Comparison of ENCODE assay signal across 10 cellular contexts in genomic region chr6:124854338-124854922, GRCh38.
DNase-seq lines count a peak whose midpoint lies in the region; ATAC-seq and TF ChIP-seq lines count a peak whose summit lies in the region.
"Had no signal": no experiment of that assay in that cellular context is flagged by ENCODE, and none has a peak within 500 bp of the region (broad histone marks: within the 10 kb centered on the region; RNA-seq: fewer than 3 reads in every experiment).

No MANE protein-coding gene starts in this region.

- no peak overlapping the region for H4K5ac ChIP-seq in H9 (ENCODE audit: insufficient read length, low read depth, low read length)

- H3K4ac ChIP-seq in H9 (ENCODE audit: low read depth, low read length): no peak overlapping the region

- no peak overlapping the region for H4K91ac ChIP-seq in H9 (ENCODE audit: insufficient read length, low read depth, low read length)

- no peaks in the 10 kb centered on the region for H3K36me3 Mint-ChIP-seq in H9 (ENCODE audit: insufficient read depth in 1 of 3, low read depth in 3 of 3)
- H3K36me3 Mint-ChIP-seq in naive thymus-derived CD4-positive, alpha-beta T cell: no peaks in the 10 kb centered on the region

- H3K56ac ChIP-seq in H9 (ENCODE audit: insufficient read length, low read depth, low read length): no peak overlapping the region

- TF ChIP-seq CTCF in C4-2B (conservative IDR thresholded peaks at IDR 0.05): peak; percentile 50
- peak; percentile 46; the same call in 2 of the 3 replicates for TF ChIP-seq CTCF in H9 (conservative IDR thresholded peaks at IDR 0.05)
- TF ChIP-seq CTCF in Panc1 (IDR thresholded peaks at IDR 0.05): peak; percentile 13; the same call in 1 of the 2 replicates
- peak; percentile 1 for TF ChIP-seq CTCF in fibroblast of villous mesenchyme (IDR thresholded peaks at IDR 0.05; ENCODE audit: insufficient read depth, low read depth, low read length)

- H2BK5ac ChIP-seq in H9 (ENCODE audit: insufficient read length, low read length): no peak overlapping the region

- H3K27ac Mint-ChIP-seq in H9: no peak overlapping the region
- no peak overlapping the region for H3K27ac Mint-ChIP-seq in naive thymus-derived CD4-positive, alpha-beta T cell

- H3K27me3 Mint-ChIP-seq in H9 (ENCODE audit: low read depth): peaks cover 4% of the 10 kb centered on the region
- peaks cover 0 to 14% (median 2%) of the 10 kb centered on the region in 5 donors for H3K27me3 Mint-ChIP-seq in naive thymus-derived CD4-positive, alpha-beta T cell

- H3T11ph ChIP-seq in H9 (ENCODE audit: low read length): no peak overlapping the region

- no peaks in the 10 kb centered on the region for H3K27me3 ChIP-seq in H9 (ENCODE audit: insufficient read depth, low read length)
- no peaks in the 10 kb centered on the region for H3K27me3 ChIP-seq in Panc1 (ENCODE audit: control insufficient read depth, insufficient read depth, low read length)
- no peaks in the 10 kb centered on the region for H3K27me3 ChIP-seq in naive thymus-derived CD4-positive, alpha-beta T cell (ENCODE audit: control insufficient read depth in 2 of 2, insufficient read depth in 2 of 2, low read length in 2 of 2)
- H3K27me3 ChIP-seq: left lung, testis had no signal

- H3K9ac ChIP-seq in H9 (ENCODE audit: extremely low read depth, insufficient read length, low read length): no peak overlapping the region

- H2AK5ac ChIP-seq in H9 (ENCODE audit: insufficient read length, low read length): no peak overlapping the region

- H3K4me2 ChIP-seq in H9 (ENCODE audit: insufficient read depth, insufficient read length, low read length): no peak overlapping the region

- H3K27ac ChIP-seq in C4-2B (no peak overlapping the region), H9 (ENCODE audit: insufficient read length, low read depth, low read length) (no peak overlapping the region), Panc1 (ENCODE audit: low read length) (peak overlapping the region; percentile 26; the same call in 1 of the 2 replicates)
- no peak overlapping the region for H3K27ac ChIP-seq in naive thymus-derived CD4-positive, alpha-beta T cell (ENCODE audit: low read depth, low read length)
- H3K27ac ChIP-seq: left lung, testis had no signal

- in situ Hi-C loops in Panc1 (cut with HindIII; ENCODE audit: low pct_unique_long_range_greater_than_20kb, low sequenced_read_pairs): no loop called here

- H3K9me3 ChIP-seq in H9 (ENCODE audit: control insufficient read depth, low read depth, low read length) (no peaks in the 10 kb centered on the region), Panc1 (ENCODE audit: control insufficient read depth, insufficient read depth, low read depth, low read length) (no peaks in the 10 kb centered on the region)
- H3K9me3 ChIP-seq in naive thymus-derived CD4-positive, alpha-beta T cell (ENCODE audit: control insufficient read depth in 2 of 3, low read length in 3 of 3): no peaks in the 10 kb centered on the region
- H3K9me3 ChIP-seq: left lung, testis had no signal

- H3K18ac ChIP-seq in H9 (ENCODE audit: insufficient read length, low read depth, low read length): no peak overlapping the region

- H2BK20ac ChIP-seq in H9 (ENCODE audit: low read depth, low read length, poor library complexity, severe bottlenecking): no peak overlapping the region

- H3K4me3 ChIP-seq in Panc1 (ENCODE audit: low read depth in 2 of 2, low read length in 2 of 2) (no peak overlapping the region), fibroblast of villous mesenchyme (ENCODE audit: low read depth, low read length) (no peak overlapping the region)
- no peak overlapping the region for H3K4me3 ChIP-seq in naive thymus-derived CD4-positive, alpha-beta T cell (ENCODE audit: low read length)
- H3K4me3 ChIP-seq: left lung, testis had no signal

- H4K8ac ChIP-seq in H9 (replicated peaks; ENCODE audit: insufficient read length, low read depth, low read length): no peak overlapping the region

- H3K79me2 ChIP-seq in H9 (ENCODE audit: insufficient read depth, low read length): no peaks in the 10 kb centered on the region

- H3K4me1 ChIP-seq in H9 (ENCODE audit: insufficient read depth, low read length): no peaks in the 10 kb centered on the region
- H3K4me1 ChIP-seq in Panc1 (ENCODE audit: control insufficient read depth, insufficient read depth, low read length): no peaks in the 10 kb centered on the region
- H3K4me1 ChIP-seq in naive thymus-derived CD4-positive, alpha-beta T cell (ENCODE audit: control insufficient read depth in 2 of 2, insufficient read depth in 2 of 2, low read length in 2 of 2): no peaks in the 10 kb centered on the region
- H3K4me1 ChIP-seq: left lung, testis had no signal

- no peaks in the 10 kb centered on the region for H3K79me1 ChIP-seq in H9 (ENCODE audit: insufficient read depth, low read depth, low read length, poor library complexity, severe bottlenecking)

- H3K14ac ChIP-seq in H9 (ENCODE audit: insufficient read depth, low read length): no peak overlapping the region

- H2AFZ ChIP-seq in H9 (ENCODE audit: low read length): no peak overlapping the region

- no peaks in the 10 kb centered on the region for H4K20me1 ChIP-seq in H9 (ENCODE audit: control insufficient read depth, insufficient read depth, insufficient read length)

- H2BK12ac ChIP-seq in H9 (ENCODE audit: insufficient read length, low read depth, low read length): no peak overlapping the region

- POLR2A ChIA-PET in Panc1 (lab: Charles Lee): no interaction called here
- POLR2A ChIA-PET in naive thymus-derived CD4-positive, alpha-beta T cell (lab: Charles Lee): no interaction called here

- H3K4me1 Mint-ChIP-seq in H9: peaks cover 4 to 6% of the 10 kb centered on the region in 2 experiments
- no peaks in the 10 kb centered on the region for H3K4me1 Mint-ChIP-seq in naive thymus-derived CD4-positive, alpha-beta T cell

- no peak overlapping the region for H2BK15ac ChIP-seq in H9 (ENCODE audit: low read depth, low read length)

- no peaks in the 10 kb centered on the region for H3K36me3 ChIP-seq in Panc1 (ENCODE audit: control insufficient read depth, insufficient read depth, low read length)
- no peaks in the 10 kb centered on the region for H3K36me3 ChIP-seq in naive thymus-derived CD4-positive, alpha-beta T cell (ENCODE audit: control insufficient read depth in 2 of 3, insufficient read depth in 3 of 3, low read length in 3 of 3)
- H3K36me3 ChIP-seq: left lung had no signal

- DNase-seq in H9 (no peak), Panc1 (ENCODE audit: low read depth, low spot score) (no peak), fibroblast of villous mesenchyme (ENCODE audit: low read depth) (no peak), NCI-H1930 (lab: John Stamatoyannopoulos, UW) (no peak), D341Med (ENCODE audit: low spot score) (no peak)
- no peak for DNase-seq in activated naive CD4-positive, alpha-beta T cell (lab: John Stamatoyannopoulos, UW)
- no peak for DNase-seq in naive thymus-derived CD4-positive, alpha-beta T cell
- DNase-seq: left lung, testis had no signal

- H3K4me3 Mint-ChIP-seq in H9: no peak overlapping the region
- no peak overlapping the region for H3K4me3 Mint-ChIP-seq in naive thymus-derived CD4-positive, alpha-beta T cell

- H2BK120ac ChIP-seq in H9 (ENCODE audit: low read depth, low read length, poor library complexity, severe bottlenecking): no peak overlapping the region

- CTCF ChIA-PET in Panc1 (lab: Charles Lee): interaction anchor here (1.1 kb wide), 1 partner anchor 1052 kb away, joined by 3 read pairs; no protein-coding TSS in a partner anchor
- CTCF ChIA-PET in naive thymus-derived CD4-positive, alpha-beta T cell (lab: Charles Lee): interaction anchor here (0.6 kb wide), 1 partner anchor 18 kb away, joined by 3 read pairs; no protein-coding TSS in a partner anchor

- H3K23me2 ChIP-seq in H9 (ENCODE audit: insufficient read length, low read depth, low read length, poor library complexity, severe bottlenecking): no peaks in the 10 kb centered on the region

- WGBS in H9 (ENCODE audit: extremely low coverage, insufficient read length, low lambda C conversion rate): no CpG with 5 or more reads among the region's 1 CpG

- intact Hi-C loops in Panc1 (cut with micrococcal nuclease; ENCODE audit: unreplicated experiment): loop anchor here (5.0 to 10.0 kb wide), 3 partner anchors 1050 to 1440 kb away; partner anchors contain the start of gene NKAIN2
- intact Hi-C loops in naive thymus-derived CD4-positive, alpha-beta T cell (cut with micrococcal nuclease): loop anchor here in 1 of 2 donors (5.0 kb wide), 2 partner anchors 1052 to 1437 kb away; partner anchors contain the start of gene NKAIN2

- ATAC-seq in Panc1: no peak
- no peak for ATAC-seq in naive thymus-derived CD4-positive, alpha-beta T cell
- ATAC-seq: left lung had no signal

- no peaks in the 10 kb centered on the region for H3K9me3 Mint-ChIP-seq in H9
- peaks cover 0 to 2% (median 0%) of the 10 kb centered on the region in 11 donors for H3K9me3 Mint-ChIP-seq in naive thymus-derived CD4-positive, alpha-beta T cell

- BruUV-seq in Panc1 (replicated peaks; lab: Mats Ljungman, UMichigan): no TSS peak

- H3K23ac ChIP-seq in H9 (ENCODE audit: insufficient read length, low read depth, low read length): no peak overlapping the region
